ENCODE assay signal across 9 cellular contexts in the genomic region with DNA sequence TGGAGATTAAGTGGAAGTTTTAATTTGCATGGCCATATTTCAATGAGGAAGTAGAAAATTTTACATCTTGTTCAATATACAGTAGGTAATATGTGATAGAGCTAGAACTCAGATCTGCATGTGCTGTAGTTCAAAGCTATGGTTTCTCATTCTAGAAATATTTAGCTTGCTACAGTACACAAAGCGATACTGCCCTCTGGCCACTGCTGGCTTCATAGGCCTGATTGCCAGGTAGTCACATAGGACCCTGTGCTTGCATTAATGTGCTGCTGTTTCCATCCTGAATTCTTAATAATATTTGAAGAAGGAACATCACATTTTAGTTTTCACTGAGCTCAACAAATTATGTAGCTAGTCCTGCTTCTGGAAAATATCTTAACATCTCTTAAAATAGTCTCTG.
DNase-seq lines count a peak whose midpoint lies in the region; ATAC-seq and TF ChIP-seq lines count a peak whose summit lies in the region.
"Had no signal": no experiment of that assay in that cellular context is flagged by ENCODE, and none has a peak within 500 bp of the region (broad histone marks: within the 10 kb centered on the region; RNA-seq: fewer than 3 reads in every experiment).

No MANE protein-coding gene starts in this region.

- DNase-seq in HCEC 1CT, result peak; percentile 53
- peak; percentile 21 for DNase-seq in SW480 (ENCODE audit: low spot score)
- DNase-seq in fibroblast of the conjunctiva (ENCODE audit: low read depth), result peak; percentile 18
- DNase-seq in GM19238 (ENCODE audit: insufficient read length, low spot score), result no peak

- H3K27ac ChIP-seq in 22Rv1, result no peak overlapping the region
- H3K27ac ChIP-seq: body of pancreas had no signal

- TF ChIP-seq CTCF in 22Rv1 (IDR thresholded peaks at IDR 0.05), result peak; percentile 39

- ATAC-seq in HG02623 (IDR thresholded peaks at IDR 0.05; ENCODE audit: unreplicated experiment), result no peak
- no peak for ATAC-seq in HG02571 (IDR thresholded peaks at IDR 0.05; ENCODE audit: unreplicated experiment)
- ATAC-seq in GM21423 (IDR thresholded peaks at IDR 0.05; ENCODE audit: unreplicated experiment), result no peak
- ATAC-seq: body of pancreas had no signal
